18 cellular contexts compared by ENCODE assay signal in the genomic region with DNA sequence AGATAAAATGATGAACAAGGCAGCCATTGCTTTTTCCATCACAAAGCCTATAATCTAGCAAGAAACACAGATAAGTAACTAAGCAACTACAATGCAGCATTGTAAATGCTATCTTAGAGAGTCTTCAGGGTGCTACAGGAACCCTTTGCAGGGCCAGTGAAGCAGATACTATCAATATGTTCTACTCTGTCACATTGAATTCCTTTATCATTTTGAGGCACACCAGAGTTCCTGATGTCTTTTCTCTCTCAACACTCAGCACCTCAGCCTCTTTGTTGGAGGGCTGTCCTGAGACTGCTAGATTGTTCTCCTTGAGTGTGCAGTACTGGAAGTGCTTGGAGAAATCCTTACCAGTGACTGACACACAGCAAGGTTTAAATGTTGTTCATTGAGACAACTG.
DNase-seq lines count a peak whose midpoint lies in the region; ATAC-seq lines count a peak whose summit lies in the region.
"Had no signal": no experiment of that assay in that cellular context is flagged by ENCODE, and none has a peak within 500 bp of the region (broad histone marks: within the 10 kb centered on the region; RNA-seq: fewer than 3 reads in every experiment).

No MANE protein-coding gene starts in this region.

- H3K4me2 ChIP-seq in mesendoderm (ENCODE audit: low read length) = no peak overlapping the region
- H3K4me2 ChIP-seq: BLaER1, GM23338 had no signal

- no peak overlapping the region for H4K5ac ChIP-seq in mesendoderm (ENCODE audit: low read length)

- no peak overlapping the region for H3K23ac ChIP-seq in mesendoderm (ENCODE audit: low read length)

- H3K4me1 ChIP-seq in mesendoderm (ENCODE audit: control insufficient read depth, low read depth, low read length) = no peaks in the 10 kb centered on the region
- H3K4me1 ChIP-seq: Caco-2 had no signal

- H4K8ac ChIP-seq in mesendoderm (ENCODE audit: low read depth, low read length) = no peak overlapping the region

- H2BK15ac ChIP-seq in mesendoderm (replicated peaks; ENCODE audit: low read depth) = no peak overlapping the region

- H3K9ac ChIP-seq in mesendoderm (ENCODE audit: low read length) = no peak overlapping the region
- H3K9ac ChIP-seq: BLaER1 had no signal

- no peak overlapping the region for H3K27ac ChIP-seq in mesendoderm (ENCODE audit: low read depth, low read length)
- H3K27ac ChIP-seq: BLaER1, C4-2B had no signal

- no peak overlapping the region for H3K56ac ChIP-seq in mesendoderm (ENCODE audit: low read length)

- H2BK5ac ChIP-seq in mesendoderm (ENCODE audit: low read length) = no peak overlapping the region

- H3K18ac ChIP-seq in mesendoderm (ENCODE audit: low read length) = no peak overlapping the region

- intact Hi-C loops in Right ventricle myocardium superior (cut with DNase I) = no loop called here
- intact Hi-C loops in left cardiac atrium (cut with DNase I) = no loop called here

- peak; percentile 58 for ATAC-seq in Right ventricle myocardium superior (ENCODE audit: poor library complexity)
- no peak for ATAC-seq in left cardiac atrium
- no peak for ATAC-seq in HG02588 (IDR thresholded peaks at IDR 0.05; ENCODE audit: unreplicated experiment)
- ATAC-seq: CD8-positive, alpha-beta T cell; GM12878; GM23338; HCT116 had no signal

- no peaks in the 10 kb centered on the region for H3K36me3 ChIP-seq in mesendoderm (ENCODE audit: control insufficient read depth, insufficient read depth, low read length)
- H3K36me3 ChIP-seq: BLaER1 had no signal

- no peak overlapping the region for H2AK5ac ChIP-seq in mesendoderm (ENCODE audit: low read length)

- no peak overlapping the region for H2BK120ac ChIP-seq in mesendoderm (ENCODE audit: low read depth, low read length)

- H3K4ac ChIP-seq in mesendoderm (ENCODE audit: low read depth, low read length) = no peak overlapping the region

- H3K4me3 ChIP-seq in mesendoderm (ENCODE audit: low read length) = no peak overlapping the region
- H3K4me3 ChIP-seq: BLaER1, GM12878, GM23338 had no signal

- no peaks in the 10 kb centered on the region for H3K27me3 ChIP-seq in mesendoderm (ENCODE audit: insufficient read depth, low read length, poor library complexity)
- H3K27me3 ChIP-seq: BLaER1 had no signal

- no peaks in the 10 kb centered on the region for H3K79me1 ChIP-seq in mesendoderm (ENCODE audit: low read length)

- DNase-seq in Right ventricle myocardium superior (no peak), left cardiac atrium (no peak), SK-N-DZ (ENCODE audit: low spot score) (peak; percentile 97), mesendoderm (peak; percentile 63), DMS114 treated with DMSO at 0.1 percent for 48 hours (lab: John Stamatoyannopoulos, UW; ENCODE audit: unreplicated experiment) (no peak)
- DNase-seq: Caco-2; CD4-positive, CD25-positive, alpha-beta regulatory T cell; CD8-positive, alpha-beta T cell; DMS79; EL; GDM1; H9 had no signal

- no peaks in the 10 kb centered on the region for H3K79me2 ChIP-seq in mesendoderm (ENCODE audit: control insufficient read depth, insufficient read depth, low read length)

Comparison
In these comparisons a context has a peak if more than half of its experiments do, and no peak if none do; other contexts are left out.
1. DNase-seq: peak in SK-N-DZ (single experiment) and mesendoderm (single experiment); none in Right ventricle myocardium superior (single experiment), left cardiac atrium (single experiment) and DMS114 treated with DMSO at 0.1 percent for 48 hours (single experiment).